Comparison of ENCODE assay signal across 11 cellular contexts in genomic region chr5:156922207-156922792, GRCh38. TPM values are rescaled to one million over a fixed set of nuclear protein-coding genes. Genes with fewer than 3 reads are reported as not detected.
DNase-seq lines count a peak whose midpoint lies in the region; ATAC-seq, FAIRE-seq and TF ChIP-seq lines count a peak whose summit lies in the region.
"Had no signal": no experiment of that assay in that cellular context is flagged by ENCODE, and none has a peak within 500 bp of the region (broad histone marks: within the 10 kb centered on the region; RNA-seq: fewer than 3 reads in every experiment).

No MANE protein-coding gene starts in this region.

- no peak overlapping the region for H3K4me2 ChIP-seq in neural progenitor cell

- H3K4me3 Mint-ChIP-seq in activated CD8-positive, alpha-beta T cell treated with anti-CD3 and anti-CD28 coated beads, Interleukin-2, amount 10 ng/mL, durations not matched to agents 7 days and 5 days: peak overlapping the region; percentile 67
- H3K4me3 Mint-ChIP-seq in neural progenitor cell (no peak overlapping the region), Caco-2 (ENCODE audit: unreplicated experiment) (no peak overlapping the region)

- peak overlapping the region; percentile 82 for H3K27ac Mint-ChIP-seq in activated CD8-positive, alpha-beta T cell treated with anti-CD3 and anti-CD28 coated beads, Interleukin-2, amount 10 ng/mL, durations not matched to agents 7 days and 5 days
- H3K27ac Mint-ChIP-seq in neural progenitor cell (no peak overlapping the region), Caco-2 (ENCODE audit: unreplicated experiment) (no peak overlapping the region)

- FAIRE-seq in GM12892 (lab: Jason Lieb, UNC): peak; percentile 56
- FAIRE-seq: pancreas had no signal

- CTCF ChIA-PET in activated CD8-positive, alpha-beta T cell treated with anti-CD3 and anti-CD28 coated beads, Interleukin-2, amount 10 ng/mL, durations not matched to agents 7 days and 5 days (lab: Charles Lee): interaction anchor here (1.4 to 4.4 kb wide), 5 partner anchors 8 to 210 kb away, joined by 5 to 44 read pairs (median 26); no protein-coding TSS in a partner anchor
- CTCF ChIA-PET in Caco-2 (lab: Charles Lee): interaction anchor here (0.6 kb wide), 1 partner anchor 210 kb away, joined by 8 read pairs; no protein-coding TSS in a partner anchor

- no peaks in the 10 kb centered on the region for H4K20me1 ChIP-seq in neural progenitor cell (ENCODE audit: low read depth)

- H2AFZ ChIP-seq in neural progenitor cell (replicated peaks): no peak overlapping the region

- H3K36me3 Mint-ChIP-seq in activated CD8-positive, alpha-beta T cell treated with anti-CD3 and anti-CD28 coated beads, Interleukin-2, amount 10 ng/mL, durations not matched to agents 7 days and 5 days (ENCODE audit: low read depth): peaks cover 44% of the 10 kb centered on the region
- H3K36me3 Mint-ChIP-seq in neural progenitor cell (no peaks in the 10 kb centered on the region), Caco-2 (ENCODE audit: insufficient read depth, unreplicated experiment) (peaks cover 6% of the 10 kb centered on the region)
- H3K36me3 Mint-ChIP-seq: IgD-negative memory B cell had no signal

- ATAC-seq in GM19438 (IDR thresholded peaks at IDR 0.05; ENCODE audit: low read depth, unreplicated experiment): peak; percentile 45
- ATAC-seq in HG03039 (IDR thresholded peaks at IDR 0.05; ENCODE audit: unreplicated experiment): peak; percentile 34
- peak; percentile 76 for ATAC-seq in activated CD8-positive, alpha-beta T cell treated with anti-CD3 and anti-CD28 coated beads, Interleukin-2, amount 10 ng/mL, durations not matched to agents 7 days and 5 days
- ATAC-seq: pancreas had no signal

- H3F3A ChIP-seq in neural progenitor cell (ENCODE audit: low read depth): no peaks in the 10 kb centered on the region

- H3K9me3 ChIP-seq in neural progenitor cell (ENCODE audit: low read depth) (no peaks in the 10 kb centered on the region), colonic mucosa (no peaks in the 10 kb centered on the region), Caco-2 (no peaks in the 10 kb centered on the region)
- H3K9me3 ChIP-seq: pancreas had no signal

- H3K27me3 ChIP-seq in neural progenitor cell: no peaks in the 10 kb centered on the region
- no peaks in the 10 kb centered on the region for H3K27me3 ChIP-seq in colonic mucosa
- H3K27me3 ChIP-seq in Caco-2 (replicated peaks; ENCODE audit: control insufficient read depth, insufficient read depth, low read length): no peaks in the 10 kb centered on the region
- H3K27me3 ChIP-seq: pancreas had no signal

- H3K9me3 Mint-ChIP-seq in activated CD8-positive, alpha-beta T cell treated with anti-CD3 and anti-CD28 coated beads, Interleukin-2, amount 10 ng/mL, durations not matched to agents 7 days and 5 days (ENCODE audit: insufficient read depth): no peaks in the 10 kb centered on the region
- H3K9me3 Mint-ChIP-seq in neural progenitor cell (no peaks in the 10 kb centered on the region), Caco-2 (ENCODE audit: unreplicated experiment) (no peaks in the 10 kb centered on the region)
- H3K9me3 Mint-ChIP-seq: IgD-negative memory B cell had no signal

- H3K4me1 ChIP-seq in neural progenitor cell (no peaks in the 10 kb centered on the region), colonic mucosa (no peaks in the 10 kb centered on the region), Caco-2 (no peaks in the 10 kb centered on the region)
- H3K4me1 ChIP-seq: pancreas had no signal

- no peaks in the 10 kb centered on the region for H3K27me3 Mint-ChIP-seq in activated CD8-positive, alpha-beta T cell treated with anti-CD3 and anti-CD28 coated beads, Interleukin-2, amount 10 ng/mL, durations not matched to agents 7 days and 5 days (ENCODE audit: low read depth)
- H3K27me3 Mint-ChIP-seq in neural progenitor cell (ENCODE audit: insufficient read depth, low read depth): no peaks in the 10 kb centered on the region
- no peaks in the 10 kb centered on the region for H3K27me3 Mint-ChIP-seq in Caco-2 (ENCODE audit: insufficient read depth, unreplicated experiment)

- TF ChIP-seq CTCF in neural progenitor cell (IDR thresholded peaks at IDR 0.05): no peak
- TF ChIP-seq CTCF in colonic mucosa (IDR thresholded peaks at IDR 0.05): no peak
- TF ChIP-seq CTCF in Caco-2 (IDR thresholded peaks at IDR 0.05; ENCODE audit: insufficient read depth in 1 of 2, low read depth in 1 of 2, low read length in 1 of 2, severe bottlenecking in 1 of 2, unreplicated experiment in 1 of 2): no peak

- no peak overlapping the region for H3K27ac ChIP-seq in neural progenitor cell
- H3K27ac ChIP-seq in colonic mucosa: no peak overlapping the region
- H3K27ac ChIP-seq: pancreas had no signal

- H3K4me3 ChIP-seq in neural progenitor cell: no peak overlapping the region
- H3K4me3 ChIP-seq in colonic mucosa: no peak overlapping the region
- H3K4me3 ChIP-seq in Caco-2 (ENCODE audit: low read depth, low read length): no peak overlapping the region
- H3K4me3 ChIP-seq: pancreas had no signal

- DNase-seq in GM12892 (ENCODE audit: insufficient read length): no peak
- peak; percentile 39 for DNase-seq in activated CD8-positive, alpha-beta T cell treated with anti-CD3 and anti-CD28 coated beads, Interleukin-2, amount 10 ng/mL, durations not matched to agents 7 days and 5 days
- DNase-seq in NCI-H2029 (lab: John Stamatoyannopoulos, UW): no peak
- DNase-seq in neural progenitor cell (ENCODE audit: low spot score): no peak
- DNase-seq in colonic mucosa: no peak
- no peak for DNase-seq in Caco-2
- DNase-seq: pancreas had no signal

- peaks cover 77% of the 10 kb centered on the region for H3K4me1 Mint-ChIP-seq in activated CD8-positive, alpha-beta T cell treated with anti-CD3 and anti-CD28 coated beads, Interleukin-2, amount 10 ng/mL, durations not matched to agents 7 days and 5 days (ENCODE audit: low read depth)
- H3K4me1 Mint-ChIP-seq in neural progenitor cell: no peaks in the 10 kb centered on the region
- peaks cover 9% of the 10 kb centered on the region for H3K4me1 Mint-ChIP-seq in Caco-2 (ENCODE audit: low read depth, unreplicated experiment)

- BruUV-seq in Caco-2 (replicated peaks; lab: Mats Ljungman, UMichigan): no TSS peak

- no peak for TF ChIP-seq POLR2A in GM12892 (IDR thresholded peaks at IDR 0.05; ENCODE audit: low read depth, low read length)

- intact Hi-C loops in colonic mucosa (cut with DNase I) (no loop called here), Caco-2 (cut with micrococcal nuclease; ENCODE audit: unreplicated experiment) (no loop called here)

- H3K36me3 ChIP-seq in neural progenitor cell: no peaks in the 10 kb centered on the region
- no peaks in the 10 kb centered on the region for H3K36me3 ChIP-seq in colonic mucosa
- H3K36me3 ChIP-seq in Caco-2 (ENCODE audit: control insufficient read depth, insufficient read depth, low read length): no peaks in the 10 kb centered on the region
- H3K36me3 ChIP-seq: pancreas had no signal

- POLR2A ChIA-PET in activated CD8-positive, alpha-beta T cell treated with anti-CD3 and anti-CD28 coated beads, Interleukin-2, amount 10 ng/mL, durations not matched to agents 7 days and 5 days (lab: Charles Lee): interaction anchor here (0.8 to 3.8 kb wide), 4 partner anchors 8 to 350 kb away, joined by 3 to 22 read pairs (median 6); no protein-coding TSS in a partner anchor
- POLR2A ChIA-PET in Caco-2 (lab: Charles Lee): no interaction called here

- no peak overlapping the region for H3K9ac ChIP-seq in neural progenitor cell
- H3K9ac ChIP-seq in colonic mucosa (ENCODE audit: low read depth in 2 of 2, low read length in 2 of 2): no peak overlapping the region

- H3K79me2 ChIP-seq in neural progenitor cell (ENCODE audit: low read depth): no peaks in the 10 kb centered on the region

RNA-seq across cellular contexts. Expression of gene TIMD4, which starts 40.7 kb away (rescaled TPM):
- 0.85 TPM for polyA plus RNA-seq in GM12892 (2012; ENCODE audit: missing spikeins)
- total RNA-seq in activated CD8-positive, alpha-beta T cell treated with anti-CD3 and anti-CD28 coated beads, Interleukin-2, amount 10 ng/mL, durations not matched to agents 7 days and 5 days: 1 to 10 TPM; 2.7 to 4.0 TPM
- total RNA-seq in neural progenitor cell (ENCODE audit: low replicate concordance) (not detected in 2 replicates), colonic mucosa (1 to 10 TPM in 1 of 2 donors, under 1 TPM in 1; 0.42 to 2.8 TPM), Caco-2 (2022) (1.7 and 2.0 TPM in 2 replicates)
- total RNA-seq: dermis microvascular lymphatic vessel endothelial cell had no signal
- polyA plus RNA-seq: IgD-negative memory B cell, pancreas had no signal
